11 cellular contexts compared by ENCODE assay signal in genomic region chr19:38376576-38376975, GRCh38. TPM values are rescaled to one million over a fixed set of nuclear protein-coding genes. Genes with fewer than 3 reads are reported as not detected.
DNase-seq lines count a peak whose midpoint lies in the region; ATAC-seq and TF ChIP-seq lines count a peak whose summit lies in the region.
"Had no signal": no experiment of that assay in that cellular context is flagged by ENCODE, and none has a peak within 500 bp of the region (broad histone marks: within the 10 kb centered on the region; RNA-seq: fewer than 3 reads in every experiment).

No MANE protein-coding gene starts in this region.

- no peak overlapping the region for H3K4me3 ChIP-seq in SU-DHL-6 (ENCODE audit: insufficient read depth, low read length, poor library complexity, severe bottlenecking)
- H3K4me3 ChIP-seq in fibroblast of the aortic adventitia (ENCODE audit: low read depth, low read length) = peak overlapping the region; percentile 91
- peak overlapping the region in 2 of 4 donors; percentile 87 to 92 for H3K4me3 ChIP-seq in stomach

- peaks cover 16 to 28% (median 22%) of the 10 kb centered on the region in 4 donors for H3K4me1 ChIP-seq in stomach

- H4K20me1 ChIP-seq in SU-DHL-6 (ENCODE audit: low read depth, low read length) = no peaks in the 10 kb centered on the region; the same call in 1 of the 2 replicates

- H3F3A ChIP-seq in SU-DHL-6 (ENCODE audit: insufficient read depth) = no peaks in the 10 kb centered on the region; the same call in 1 of the 2 replicates

- H3K36me3 Mint-ChIP-seq in activated naive CD4-positive, alpha-beta T cell treated with anti-CD3 and anti-CD28 coated beads, Interleukin-2, amount 50 U/mL, for 24 hours = peaks cover 26% of the 10 kb centered on the region
- H3K36me3 Mint-ChIP-seq in stimulated activated memory B cell treated with anti-CD40 and anti-IgM and Interleukin-4, amounts not matched to agents 10 μg/mL and 1 μg/mL and 100 μg/mL, for 72 hours = peaks cover 47% of the 10 kb centered on the region

- H3K36me3 ChIP-seq in SU-DHL-6 (ENCODE audit: low read length) (no peaks in the 10 kb centered on the region), stomach (peaks cover 37 to 55% (median 48%) of the 10 kb centered on the region in 4 donors)

- no peak for TF ChIP-seq CTCF in SU-DHL-6 (IDR thresholded peaks at IDR 0.05; ENCODE audit: insufficient read depth, low read length, poor library complexity, severe bottlenecking)
- no peak for TF ChIP-seq CTCF in fibroblast of the aortic adventitia (IDR thresholded peaks at IDR 0.05; ENCODE audit: insufficient read depth, low read length)
- no peak for TF ChIP-seq CTCF in stomach (IDR thresholded peaks at IDR 0.05)

- H3K27ac ChIP-seq in SU-DHL-6 (ENCODE audit: low read depth, low read length) = no peak overlapping the region
- no peak overlapping the region for H3K27ac ChIP-seq in stomach

- H3K27me3 Mint-ChIP-seq in activated naive CD4-positive, alpha-beta T cell treated with anti-CD3 and anti-CD28 coated beads, Interleukin-2, amount 50 U/mL, for 24 hours = no peaks in the 10 kb centered on the region
- no peaks in the 10 kb centered on the region for H3K27me3 Mint-ChIP-seq in stimulated activated memory B cell treated with anti-CD40 and anti-IgM and Interleukin-4, amounts not matched to agents 10 μg/mL and 1 μg/mL and 100 μg/mL, for 72 hours

- H3K27me3 ChIP-seq in SU-DHL-6 (ENCODE audit: low read length) (no peaks in the 10 kb centered on the region), stomach (peaks cover 0 to 1% (median 0%) of the 10 kb centered on the region in 3 donors)

- H3K79me2 ChIP-seq in SU-DHL-6 (ENCODE audit: insufficient read depth, low read length) = peaks cover 26% of the 10 kb centered on the region

- H3K9me3 Mint-ChIP-seq in activated naive CD4-positive, alpha-beta T cell treated with anti-CD3 and anti-CD28 coated beads, Interleukin-2, amount 50 U/mL, for 24 hours = no peaks in the 10 kb centered on the region
- no peaks in the 10 kb centered on the region for H3K9me3 Mint-ChIP-seq in stimulated activated memory B cell treated with anti-CD40 and anti-IgM and Interleukin-4, amounts not matched to agents 10 μg/mL and 1 μg/mL and 100 μg/mL, for 72 hours

- peak overlapping the region; percentile 98 for H3K4me3 Mint-ChIP-seq in activated naive CD4-positive, alpha-beta T cell treated with anti-CD3 and anti-CD28 coated beads, Interleukin-2, amount 50 U/mL, for 24 hours
- H3K4me3 Mint-ChIP-seq in stimulated activated memory B cell treated with anti-CD40 and anti-IgM and Interleukin-4, amounts not matched to agents 10 μg/mL and 1 μg/mL and 100 μg/mL, for 72 hours = peak overlapping the region; percentile 45

- peaks cover 32% of the 10 kb centered on the region for H3K4me1 Mint-ChIP-seq in activated naive CD4-positive, alpha-beta T cell treated with anti-CD3 and anti-CD28 coated beads, Interleukin-2, amount 50 U/mL, for 24 hours
- peaks cover 25% of the 10 kb centered on the region for H3K4me1 Mint-ChIP-seq in stimulated activated memory B cell treated with anti-CD40 and anti-IgM and Interleukin-4, amounts not matched to agents 10 μg/mL and 1 μg/mL and 100 μg/mL, for 72 hours

- intact Hi-C loops in stomach (cut with DNase I; ENCODE audit: low total_unique reads) = no loop called here

- TF ChIP-seq EP300 in stomach (IDR thresholded peaks at IDR 0.05) = no peak

- H2AFZ ChIP-seq in SU-DHL-6 (ENCODE audit: low read depth, low read length, severe bottlenecking) = no peak overlapping the region

- H3K9me3 ChIP-seq in SU-DHL-6 (ENCODE audit: insufficient read depth, low read length) (no peaks in the 10 kb centered on the region), stomach (no peaks in the 10 kb centered on the region)

- no peak for DNase-seq in activated naive CD4-positive, alpha-beta T cell treated with Interleukin-2 at 50 U/mL for 16 hours
- DNase-seq in fibroblast of the aortic adventitia (ENCODE audit: low read depth) (no peak), mucosa of gallbladder (ENCODE audit: low spot score) (no peak), stomach (no peak)
- DNase-seq: effector CD8-positive, alpha-beta T cell; NCI-H446 treated with DMSO at 0.1 percent for 48 hours; stimulated activated CD8-positive, alpha-beta memory T cell treated with anti-CD3 and anti-CD28 coated beads, Interleukin-4, amount 100 ng/mL, for 48 hours had no signal

- H3K27ac Mint-ChIP-seq in activated naive CD4-positive, alpha-beta T cell treated with anti-CD3 and anti-CD28 coated beads, Interleukin-2, amount 50 U/mL, for 24 hours = no peak overlapping the region
- no peak overlapping the region for H3K27ac Mint-ChIP-seq in stimulated activated memory B cell treated with anti-CD40 and anti-IgM and Interleukin-4, amounts not matched to agents 10 μg/mL and 1 μg/mL and 100 μg/mL, for 72 hours

- peak overlapping the region; percentile 93 for H3K4me2 ChIP-seq in SU-DHL-6 (ENCODE audit: low read depth, low read length, poor library complexity, severe bottlenecking)

- no peaks in the 10 kb centered on the region for H3K9me2 ChIP-seq in SU-DHL-6 (replicated peaks; ENCODE audit: insufficient read depth, low read length)

- no peak for TF ChIP-seq POLR2A in stomach (IDR thresholded peaks at IDR 0.05)

- ATAC-seq in stimulated activated memory B cell treated with anti-CD40 and anti-IgM and Interleukin-4, amounts not matched to agents 10 μg/mL and 1 μg/mL and 100 μg/mL, for 72 hours = no peak
- no peak for ATAC-seq in HG03039 (IDR thresholded peaks at IDR 0.05; ENCODE audit: unreplicated experiment)

- WGBS in stomach, 5 donors = 78 to 91% (median 84%) methylated on average over 3 of the region's 3 CpGs

- no peak overlapping the region for H3K9ac ChIP-seq in SU-DHL-6 (ENCODE audit: low read length)

RNA-seq across cellular contexts. Expression of gene PSMD8, which starts 2.2 kb away (rescaled TPM):
- total RNA-seq in fibroblast of the aortic adventitia (ENCODE audit: low replicate concordance) = 55.4 and 223 TPM in 2 replicates
- total RNA-seq in mucosa of gallbladder = 112 TPM
- 100 to 1,000 TPM in 2 of 5 donors, 10 to 100 TPM in 3; 10.7 to 282 (median 92.4) TPM for total RNA-seq in stomach
- polyA plus RNA-seq in stomach = 100 to 1,000 TPM in 2 of 3 donors, 10 to 100 TPM in 1; 99.3 to 150 (median 116) TPM

RNA-seq across cellular contexts. Expression of gene GGN, which starts 11.3 kb away (rescaled TPM):
- total RNA-seq in fibroblast of the aortic adventitia (ENCODE audit: low replicate concordance) (1.3 TPM in 1 of 2 replicates, not detected in the other), mucosa of gallbladder (1.8 TPM), stomach (not detected)
- polyA plus RNA-seq in stomach = under 1 TPM in 2 of 3 donors, not detected in 1; 0.19 to 0.30 TPM

RNA-seq across cellular contexts. Expression of gene SPRED3, which starts 11.9 kb away (rescaled TPM):
- 0.41 and 9.7 TPM in 2 replicates for total RNA-seq in fibroblast of the aortic adventitia (ENCODE audit: low replicate concordance)
- 3.4 TPM for total RNA-seq in mucosa of gallbladder
- 1 to 10 TPM in 2 of 5 donors, not detected in 3; 1.7 to 3.6 TPM for total RNA-seq in stomach
- polyA plus RNA-seq in stomach = under 1 TPM in 2 of 3 donors, not detected in 1; 0.12 to 0.33 TPM

RNA-seq across cellular contexts. Expression of gene FAM98C, which starts 26.3 kb away (rescaled TPM):
- total RNA-seq in fibroblast of the aortic adventitia (ENCODE audit: low replicate concordance) (11.9 and 46.0 TPM in 2 replicates), mucosa of gallbladder (35.2 TPM), stomach (100 to 1,000 TPM in 1 of 5 donors, 10 to 100 TPM in 3, 1 to 10 TPM in 1; 4.0 to 222 (median 18.7) TPM)
- 10 to 100 TPM; 18.3 to 40.7 (median 35.1) TPM for polyA plus RNA-seq in stomach

RNA-seq across cellular contexts. Expression of gene CATSPERG, which starts 40.9 kb away (rescaled TPM):
- total RNA-seq in fibroblast of the aortic adventitia (ENCODE audit: low replicate concordance) = 0.98 and 1.4 TPM in 2 replicates
- total RNA-seq in mucosa of gallbladder = 11.9 TPM
- total RNA-seq in stomach = 1 to 10 TPM in 3 of 5 donors, under 1 TPM in 1, not detected in 1; 0.45 to 9.7 (median 5.0) TPM
- 1 to 10 TPM; 1.1 to 2.4 (median 2.0) TPM for polyA plus RNA-seq in stomach
